In genomic region chr15:60795889-60796288, GRCh38 we compare ENCODE assay signal across 11 cellular contexts.
DNase-seq lines count a peak whose midpoint lies in the region; ATAC-seq, FAIRE-seq and TF ChIP-seq lines count a peak whose summit lies in the region.
"Had no signal": no experiment of that assay in that cellular context is flagged by ENCODE, and none has a peak within 500 bp of the region (broad histone marks: within the 10 kb centered on the region; RNA-seq: fewer than 3 reads in every experiment).

No MANE protein-coding gene starts in this region.

- no peaks in the 10 kb centered on the region for H3K9me3 ChIP-seq in small intestine (ENCODE audit: control insufficient read depth, low read depth)
- H3K9me3 ChIP-seq: transverse colon had no signal

- 72 to 83% (median 75%) methylated on average over 4 of the region's 4 CpGs for WGBS in small intestine, 3 donors

- no peak for TF ChIP-seq CTCF in GM13977 (IDR thresholded peaks at IDR 0.05; ENCODE audit: extremely low read depth, insufficient read depth, missing control alignments)

- DNase-seq in GM13977 (ENCODE audit: low spot score) (peak; percentile 62), iPS-NIHi11 (ENCODE audit: low spot score) (no peak), small intestine (no peak), DMS114 treated with DMSO at 0.1 percent for 48 hours (lab: John Stamatoyannopoulos, UW; ENCODE audit: unreplicated experiment) (no peak), hepatic stellate cell (ENCODE audit: low spot score) (no peak)
- DNase-seq in activated naive CD4-positive, alpha-beta T cell treated with anti-CD3 and anti-CD28 coated beads, Interleukin-2, amount 50 U/mL, for 72 hours (ENCODE audit: low spot score in 2 of 2) = peak; percentile 35 to 61
- DNase-seq: GDM1, transverse colon had no signal

- no peak for FAIRE-seq in small intestine (lab: Jason Lieb, UNC)

- peak overlapping the region; percentile 72 to 86 for H3K27ac Mint-ChIP-seq in activated naive CD4-positive, alpha-beta T cell treated with anti-CD3 and anti-CD28 coated beads, Interleukin-2, amount 50 U/mL, for 72 hours

- peaks cover 12 to 18% of the 10 kb centered on the region in 2 donors for H3K9me3 Mint-ChIP-seq in activated naive CD4-positive, alpha-beta T cell treated with anti-CD3 and anti-CD28 coated beads, Interleukin-2, amount 50 U/mL, for 72 hours

- peaks cover 33 to 58% of the 10 kb centered on the region in 2 donors for H3K36me3 Mint-ChIP-seq in activated naive CD4-positive, alpha-beta T cell treated with anti-CD3 and anti-CD28 coated beads, Interleukin-2, amount 50 U/mL, for 72 hours

- peaks cover 0 to 2% of the 10 kb centered on the region in 2 donors for H3K4me1 ChIP-seq in small intestine (ENCODE audit: control insufficient read depth in 2 of 2, insufficient read depth in 1 of 2, low read depth in 1 of 2, low read length in 1 of 2)
- H3K4me1 ChIP-seq: transverse colon had no signal

- no peaks in the 10 kb centered on the region for H3K36me3 ChIP-seq in small intestine (ENCODE audit: control insufficient read depth in 2 of 2, insufficient read depth in 2 of 2, low read length in 2 of 2)
- H3K36me3 ChIP-seq: transverse colon had no signal

- ATAC-seq in GM19397 (IDR thresholded peaks at IDR 0.05; ENCODE audit: unreplicated experiment) (peak; percentile 93), HG03064 (IDR thresholded peaks at IDR 0.05; ENCODE audit: low read depth, unreplicated experiment) (peak; percentile 88)
- peak; percentile 45 to 63 for ATAC-seq in activated naive CD4-positive, alpha-beta T cell treated with anti-CD3 and anti-CD28 coated beads, Interleukin-2, amount 50 U/mL, for 72 hours
- ATAC-seq: sciatic nerve had no signal

- H3K4me3 ChIP-seq in small intestine (ENCODE audit: low read depth in 1 of 2, low read length in 2 of 2) = no peak overlapping the region
- H3K4me3 ChIP-seq: transverse colon had no signal

- in situ Hi-C loops in GM13977 (cut with MboI; ENCODE audit: low pct_unique_long_range_greater_than_20kb, low sequenced_read_pairs, unreplicated experiment) = no loop called here

- H3K27me3 ChIP-seq in small intestine (ENCODE audit: control insufficient read depth in 2 of 2, insufficient read depth in 2 of 2, low read length in 2 of 2) = no peaks in the 10 kb centered on the region
- H3K27me3 ChIP-seq: transverse colon had no signal

- H3K27ac ChIP-seq in small intestine (ENCODE audit: low read depth in 1 of 2, low read length in 1 of 2) = no peak overlapping the region
- H3K27ac ChIP-seq: transverse colon had no signal

Comparison
In these comparisons a context has a peak if more than half of its experiments do, and no peak if none do; other contexts are left out.
1. DNase-seq: peak in GM13977 (single experiment) and activated naive CD4-positive, alpha-beta T cell treated with anti-CD3 and anti-CD28 coated beads, Interleukin-2, amount 50 U/mL, for 72 hours (2 of 2); none in iPS-NIHi11 (single experiment), small intestine (single experiment), DMS114 treated with DMSO at 0.1 percent for 48 hours (single experiment) and hepatic stellate cell (single experiment).
2. Peak in every context shown above with its lines, with median percentiles within 50 percentile points of each other: ATAC-seq.